In genomic region chr10:69416695-69417094, GRCh38 we compare ENCODE assay signal across 2 cellular contexts.
TF ChIP-seq lines count a peak whose summit lies in the region.

Gene TACR2, minus strand, starts transcription at chr10:69416918. Its CDS starts 595 bp downstream, at chr10:69416323.

TF ChIP-seq in GM23338, 12 proteins besides CTCF, POLR2A, EP300 and RAD21:
- TF ChIP-seq ZNF114 (CRISPR knock-in tag; IDR thresholded peaks at IDR 0.05), result no peak
- no peak for TF ChIP-seq ZNF331 (CRISPR knock-in tag; IDR thresholded peaks at IDR 0.05; ENCODE audit: low read depth)
- no peak for TF ChIP-seq EZH2phosphoT487 (IDR thresholded peaks at IDR 0.05; ENCODE audit: unreplicated experiment)
- TF ChIP-seq JUNB (IDR thresholded peaks at IDR 0.05; ENCODE audit: unreplicated experiment), result no peak
- no peak for TF ChIP-seq EZH2 (IDR thresholded peaks at IDR 0.05; ENCODE audit: low read depth, unreplicated experiment)
- no peak for TF ChIP-seq STAT1 (IDR thresholded peaks at IDR 0.05; ENCODE audit: unreplicated experiment)
- no peak for TF ChIP-seq ETS1 (IDR thresholded peaks at IDR 0.05)
- TF ChIP-seq NANOG (IDR thresholded peaks at IDR 0.05; ENCODE audit: borderline replicate concordance), result no peak
- no peak for TF ChIP-seq REST (IDR thresholded peaks at IDR 0.05; ENCODE audit: unreplicated experiment)
- TF ChIP-seq CREB1 (CRISPR knock-in tag; IDR thresholded peaks at IDR 0.05; ENCODE audit: low read depth), result no peak
- TF ChIP-seq POLR2AphosphoS5 (IDR thresholded peaks at IDR 0.05; ENCODE audit: low read depth), result no peak
- no peak for TF ChIP-seq ZNF462 (CRISPR knock-in tag; IDR thresholded peaks at IDR 0.05)

TF ChIP-seq in H1, 55 proteins besides CTCF, POLR2A, EP300 and RAD21:
- TF ChIP-seq BCL11A (IDR thresholded peaks at IDR 0.05; ENCODE audit: low read depth in 2 of 2, low read length in 2 of 2), result no peak
- TF ChIP-seq GABPA (IDR thresholded peaks at IDR 0.05; ENCODE audit: borderline replicate concordance, insufficient read depth, low read length), result no peak
- TF ChIP-seq BRCA1 (IDR thresholded peaks at IDR 0.05; ENCODE audit: low read depth, low read length), result no peak
- TF ChIP-seq HDAC2 (IDR thresholded peaks at IDR 0.05; ENCODE audit: borderline replicate concordance in 1 of 2, low read depth in 2 of 2, low read length in 2 of 2), result no peak
- TF ChIP-seq SUZ12 (IDR thresholded peaks at IDR 0.05; ENCODE audit: low read length), result no peak
- no peak for TF ChIP-seq MAFK (IDR thresholded peaks at IDR 0.05; ENCODE audit: low read depth, low read length)
- no peak for TF ChIP-seq CTBP2 (IDR thresholded peaks at IDR 0.05; ENCODE audit: borderline replicate concordance, insufficient read depth, insufficient read length, low read length)
- TF ChIP-seq CREB1 (IDR thresholded peaks at IDR 0.05), result no peak
- no peak for TF ChIP-seq RFX5 (IDR thresholded peaks at IDR 0.05; ENCODE audit: borderline replicate concordance, low read depth, low read length)
- TF ChIP-seq TCF12 (IDR thresholded peaks at IDR 0.05; ENCODE audit: low read depth, low read length), result no peak
- TF ChIP-seq CHD7 (IDR thresholded peaks at IDR 0.05; ENCODE audit: insufficient replicate concordance, low read length), result no peak
- no peak for TF ChIP-seq ATF3 (IDR thresholded peaks at IDR 0.05; ENCODE audit: insufficient read depth, low read depth, low read length)
- TF ChIP-seq SIX5 (IDR thresholded peaks at IDR 0.05; ENCODE audit: low read depth, low read length), result no peak
- TF ChIP-seq HDAC6 (IDR thresholded peaks at IDR 0.05; ENCODE audit: low read depth, low read length), result no peak
- TF ChIP-seq POLR2AphosphoS5 (IDR thresholded peaks at IDR 0.05; ENCODE audit: low read depth, low read length), result no peak
- TF ChIP-seq FOSL1 (IDR thresholded peaks at IDR 0.05; ENCODE audit: insufficient read depth, low read depth, low read length), result no peak
